Comparison of ENCODE assay signal across 1 cellular context in the genomic region with DNA sequence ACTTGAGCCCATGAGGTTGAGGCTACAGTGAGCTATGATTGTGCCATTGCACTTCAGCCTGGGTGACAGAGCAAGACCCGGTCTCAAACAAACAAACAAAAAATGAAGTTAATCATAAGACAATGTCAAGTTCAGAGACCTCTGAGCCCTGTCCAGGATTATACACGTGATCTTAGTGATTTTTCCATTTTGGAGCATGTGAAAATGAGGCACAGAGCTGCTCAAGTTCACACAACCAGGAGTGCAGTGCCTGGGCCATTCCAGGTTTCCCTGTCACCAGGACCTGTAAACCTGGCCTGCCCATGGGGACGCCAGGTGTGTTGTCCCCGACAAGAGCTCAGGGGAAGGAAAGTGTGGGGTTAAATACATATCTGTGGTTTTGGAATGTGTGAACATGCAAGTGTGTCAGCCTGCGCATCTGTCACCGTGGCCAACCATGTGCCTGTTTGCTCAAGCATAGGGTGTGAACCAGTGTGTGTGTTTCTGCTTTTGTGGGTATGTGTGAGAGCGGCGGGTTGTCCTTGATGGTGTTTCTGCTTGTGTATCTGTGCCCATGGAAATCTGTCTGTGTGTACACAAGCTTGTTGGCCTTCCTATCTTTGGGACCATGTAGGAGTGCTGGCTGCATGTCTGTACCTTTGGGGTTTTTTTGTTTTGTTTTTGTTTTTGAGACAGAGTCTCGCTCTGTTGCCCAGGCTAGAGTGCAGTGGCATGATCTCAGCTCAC.
TF ChIP-seq lines count a peak whose summit lies in the region.

No MANE protein-coding gene starts in this region.

TF ChIP-seq in H1, 55 proteins besides CTCF, POLR2A, EP300 and RAD21:
- TF ChIP-seq HDAC6 (IDR thresholded peaks at IDR 0.05; ENCODE audit: low read depth, low read length) = no peak
- no peak for TF ChIP-seq CBX8 (IDR thresholded peaks at IDR 0.05; ENCODE audit: borderline replicate concordance, low read depth, low read length)
- no peak for TF ChIP-seq CHD2 (IDR thresholded peaks at IDR 0.05; ENCODE audit: low read length)
- TF ChIP-seq SIX5 (IDR thresholded peaks at IDR 0.05; ENCODE audit: low read depth, low read length) = no peak
- TF ChIP-seq BCL11A (IDR thresholded peaks at IDR 0.05; ENCODE audit: low read depth in 2 of 2, low read length in 2 of 2) = no peak
- TF ChIP-seq RFX5 (IDR thresholded peaks at IDR 0.05; ENCODE audit: borderline replicate concordance, low read depth, low read length) = no peak
- no peak for TF ChIP-seq GTF2F1 (IDR thresholded peaks at IDR 0.05; ENCODE audit: borderline replicate concordance, low read depth, low read length)
- TF ChIP-seq, protein P1, sequence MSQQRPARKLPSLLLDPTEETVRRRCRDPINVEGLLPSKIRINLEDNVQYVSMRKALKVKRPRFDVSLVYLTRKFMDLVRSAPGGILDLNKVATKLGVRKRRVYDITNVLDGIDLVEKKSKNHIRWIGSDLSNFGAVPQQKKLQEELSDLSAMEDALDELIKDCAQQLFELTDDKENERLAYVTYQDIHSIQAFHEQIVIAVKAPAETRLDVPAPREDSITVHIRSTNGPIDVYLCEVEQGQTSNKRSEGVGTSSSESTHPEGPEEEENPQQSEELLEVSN (IDR thresholded peaks at IDR 0.05) = no peak
